Comparison of ENCODE assay signal across 10 cellular contexts in the genomic region with DNA sequence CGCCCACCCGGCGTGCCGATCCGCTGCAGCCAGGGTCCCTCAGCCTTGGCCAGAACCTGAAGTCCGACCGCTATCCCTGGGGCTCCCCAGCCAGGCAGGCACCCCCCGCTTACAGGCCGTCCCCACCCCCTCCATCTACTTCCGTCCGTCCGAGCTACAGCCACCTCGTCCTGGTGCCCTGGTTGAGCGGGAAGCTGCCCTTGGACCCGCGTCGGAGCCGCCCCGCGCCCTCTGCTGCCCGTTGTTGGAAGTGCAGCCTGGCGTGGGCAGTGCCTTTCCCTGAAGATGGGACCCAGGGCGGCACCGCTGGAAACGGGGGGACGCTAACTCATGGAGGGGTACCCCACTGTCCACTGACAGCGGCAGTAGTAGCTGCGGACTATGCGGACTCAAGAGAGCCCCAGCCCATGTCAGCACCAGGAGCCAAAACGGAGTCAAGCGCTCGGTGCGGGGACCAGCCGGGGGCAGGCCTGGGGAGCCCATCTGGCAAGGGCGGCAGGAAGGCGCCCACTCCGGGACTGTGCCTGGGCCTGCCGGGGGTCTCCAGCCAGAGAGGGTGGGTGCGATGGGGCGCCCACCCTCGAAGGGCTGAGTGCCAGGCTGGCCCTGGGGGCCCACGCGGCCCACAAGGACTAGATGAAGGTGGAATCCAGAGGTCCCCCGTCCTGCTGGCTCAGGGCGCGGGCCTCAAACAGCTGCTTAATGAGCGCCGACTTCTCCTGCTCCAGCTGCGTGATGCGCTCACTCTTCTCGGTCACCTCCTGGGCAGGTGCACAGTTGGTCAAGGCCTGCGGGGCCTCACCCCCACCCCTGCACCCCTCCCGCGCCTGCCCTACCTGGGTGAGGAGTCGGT. TPM values are rescaled to one million over a fixed set of nuclear protein-coding genes. Genes with fewer than 3 reads are reported as not detected.
DNase-seq lines count a peak whose midpoint lies in the region; ATAC-seq and TF ChIP-seq lines count a peak whose summit lies in the region.
"Had no signal": no experiment of that assay in that cellular context is flagged by ENCODE, and none has a peak within 500 bp of the region (broad histone marks: within the 10 kb centered on the region; RNA-seq: fewer than 3 reads in every experiment).

No MANE protein-coding gene starts in this region.

- H4K20me1 ChIP-seq in PC-3 (ENCODE audit: low read length) = peaks cover 9% of the 10 kb centered on the region; the same call in 1 of the 2 replicates

- H3K9me3 ChIP-seq in PC-3 (ENCODE audit: low read length) (no peaks in the 10 kb centered on the region), gastroesophageal sphincter (no peaks in the 10 kb centered on the region), ovary (no peaks in the 10 kb centered on the region)

- peaks cover 3% of the 10 kb centered on the region for H3K27me3 Mint-ChIP-seq in activated CD8-positive, alpha-beta memory T cell treated with anti-CD3 and anti-CD28 coated beads, Interleukin-2, amount 10 ng/mL, durations not matched to agents 7 days and 5 days
- no peaks in the 10 kb centered on the region for H3K27me3 Mint-ChIP-seq in activated T-helper 2 cell treated with anti-CD3 and anti-CD28 coated beads, Interferon-gamma antibody, Interleukin-2, Interleukin-4, amounts not matched to agents 10 μg/mL and 5 μg/mL and 100 μg/mL, durations not matched to agents 14 hours and 24 hours and 36 hours (ENCODE audit: low read depth)
- H3K27me3 Mint-ChIP-seq: central memory CD8-positive, alpha-beta T cell had no signal

- H3K27me3 ChIP-seq in PC-3 (ENCODE audit: low read length) (no peaks in the 10 kb centered on the region), gastroesophageal sphincter (peaks cover 38% of the 10 kb centered on the region), ovary (peaks cover 4% of the 10 kb centered on the region)

- no peak overlapping the region for H2AFZ ChIP-seq in PC-3 (ENCODE audit: low read length)

- H3K27ac ChIP-seq in PC-3 (ENCODE audit: low read length) (no peak overlapping the region), gastroesophageal sphincter (no peak overlapping the region), ovary (no peak overlapping the region)

- H3K9ac ChIP-seq in PC-3 (ENCODE audit: low read length) = no peak overlapping the region

- POLR2A ChIA-PET in PC-3 (lab: Charles Lee; ENCODE audit: unreplicated experiment) = interaction anchor here (0.6 to 0.7 kb wide), 2 partner anchors 157 to 166 kb away, joined by 3 to 8 read pairs; no protein-coding TSS in a partner anchor

- CTCF ChIA-PET in activated CD8-positive, alpha-beta memory T cell treated with anti-CD3 and anti-CD28 coated beads, Interleukin-2, amount 10 ng/mL, durations not matched to agents 7 days and 5 days (lab: Charles Lee) = interaction anchor here (0.7 to 10.2 kb wide), 26 partner anchors 8 to 334 kb away, joined by 3 to 183 read pairs (median 4); a partner anchor contains a TSS
- CTCF ChIA-PET in PC-3 (lab: Charles Lee) = interaction anchor here (1.2 kb wide), 1 partner anchor 18 kb away, joined by 16 read pairs; a partner anchor contains a TSS

- peak; percentile 70 for TF ChIP-seq CTCF in PC-3 (conservative IDR thresholded peaks at IDR 0.05; ENCODE audit: low read depth, low read length)
- peak in 3 of 4 experiments; percentile 95 to 98 (median 96) for TF ChIP-seq CTCF in gastroesophageal sphincter (IDR thresholded peaks at IDR 0.05)
- TF ChIP-seq CTCF in ovary (IDR thresholded peaks at IDR 0.05) = peak; percentile 77 to 95 (median 94)

- DNase-seq in activated CD8-positive, alpha-beta memory T cell treated with anti-CD3 and anti-CD28 coated beads for 24 hours = peak; percentile 90
- no peak for DNase-seq in activated CD8-positive, alpha-beta memory T cell treated with anti-CD3 and anti-CD28 coated beads, Interleukin-2, amount 10 ng/mL, durations not matched to agents 7 days and 5 days
- DNase-seq in PC-3 = peak; percentile 46
- peak; percentile 43 for DNase-seq in activated T-helper 2 cell treated with anti-CD3 and anti-CD28 coated beads, Interferon-gamma antibody, Interleukin-2, Interleukin-4, amounts not matched to agents 10 μg/mL and 5 μg/mL and 100 μg/mL, durations not matched to agents 14 hours and 24 hours and 36 hours (ENCODE audit: low spot score)
- DNase-seq in ovary = peak; percentile 54 to 83 (median 76)
- no peak for DNase-seq in DMS79 treated with DMSO at 0.1 percent for 48 hours (lab: John Stamatoyannopoulos, UW)

- no peak overlapping the region for H3K27ac Mint-ChIP-seq in activated CD8-positive, alpha-beta memory T cell treated with anti-CD3 and anti-CD28 coated beads, Interleukin-2, amount 10 ng/mL, durations not matched to agents 7 days and 5 days
- no peak overlapping the region for H3K27ac Mint-ChIP-seq in activated T-helper 2 cell treated with anti-CD3 and anti-CD28 coated beads, Interferon-gamma antibody, Interleukin-2, Interleukin-4, amounts not matched to agents 10 μg/mL and 5 μg/mL and 100 μg/mL, durations not matched to agents 14 hours and 24 hours and 36 hours

- ATAC-seq in activated CD8-positive, alpha-beta memory T cell treated with anti-CD3 and anti-CD28 coated beads, Interleukin-2, amount 10 ng/mL, durations not matched to agents 7 days and 5 days = no peak
- 0 out of 2 replicates have a peak, but pooled peaks have one; percentile 27 for ATAC-seq in PC-3
- ATAC-seq in gastroesophageal sphincter = peak; percentile 60
- no peak for ATAC-seq in GM18858 (IDR thresholded peaks at IDR 0.05; ENCODE audit: unreplicated experiment)

- H3K4me3 ChIP-seq in PC-3 (ENCODE audit: low read length) (no peak overlapping the region), gastroesophageal sphincter (no peak overlapping the region), ovary (no peak overlapping the region)

- no TSS peak for BruUV-seq in PC-3 (replicated peaks; lab: Mats Ljungman, UMichigan)

- H3K4me1 ChIP-seq in PC-3 (ENCODE audit: insufficient read depth, low read length) (peaks cover 14% of the 10 kb centered on the region), gastroesophageal sphincter (peaks cover 0 to 11% (median 5%) of the 10 kb centered on the region in 3 donors), ovary (ENCODE audit: insufficient read depth) (no peaks in the 10 kb centered on the region)

- no peaks in the 10 kb centered on the region for H3K36me3 ChIP-seq in PC-3 (ENCODE audit: low read depth, low read length)
- no peaks in the 10 kb centered on the region for H3K36me3 ChIP-seq in gastroesophageal sphincter
- no peaks in the 10 kb centered on the region for H3K36me3 ChIP-seq in ovary

- H3K9me2 ChIP-seq in PC-3 (replicated peaks; ENCODE audit: low read length) = no peaks in the 10 kb centered on the region

- peaks cover 15% of the 10 kb centered on the region for H3K4me1 Mint-ChIP-seq in activated CD8-positive, alpha-beta memory T cell treated with anti-CD3 and anti-CD28 coated beads, Interleukin-2, amount 10 ng/mL, durations not matched to agents 7 days and 5 days
- H3K4me1 Mint-ChIP-seq in activated T-helper 2 cell treated with anti-CD3 and anti-CD28 coated beads, Interferon-gamma antibody, Interleukin-2, Interleukin-4, amounts not matched to agents 10 μg/mL and 5 μg/mL and 100 μg/mL, durations not matched to agents 14 hours and 24 hours and 36 hours (ENCODE audit: low read depth) = peaks cover 10% of the 10 kb centered on the region

- H3K9me3 Mint-ChIP-seq in activated CD8-positive, alpha-beta memory T cell treated with anti-CD3 and anti-CD28 coated beads, Interleukin-2, amount 10 ng/mL, durations not matched to agents 7 days and 5 days (ENCODE audit: low read depth) = no peaks in the 10 kb centered on the region
- no peaks in the 10 kb centered on the region for H3K9me3 Mint-ChIP-seq in activated T-helper 2 cell treated with anti-CD3 and anti-CD28 coated beads, Interferon-gamma antibody, Interleukin-2, Interleukin-4, amounts not matched to agents 10 μg/mL and 5 μg/mL and 100 μg/mL, durations not matched to agents 14 hours and 24 hours and 36 hours
- H3K9me3 Mint-ChIP-seq: central memory CD8-positive, alpha-beta T cell had no signal

- H3F3A ChIP-seq in PC-3 (ENCODE audit: low read length, unreplicated experiment) = peaks cover 2% of the 10 kb centered on the region

- no peak overlapping the region for H3K4me3 Mint-ChIP-seq in activated CD8-positive, alpha-beta memory T cell treated with anti-CD3 and anti-CD28 coated beads, Interleukin-2, amount 10 ng/mL, durations not matched to agents 7 days and 5 days
- no peak overlapping the region for H3K4me3 Mint-ChIP-seq in activated T-helper 2 cell treated with anti-CD3 and anti-CD28 coated beads, Interferon-gamma antibody, Interleukin-2, Interleukin-4, amounts not matched to agents 10 μg/mL and 5 μg/mL and 100 μg/mL, durations not matched to agents 14 hours and 24 hours and 36 hours (ENCODE audit: low read depth)
- H3K4me3 Mint-ChIP-seq: central memory CD8-positive, alpha-beta T cell had no signal

- TF ChIP-seq EP300 in gastroesophageal sphincter (IDR thresholded peaks at IDR 0.05) (no peak), ovary (IDR thresholded peaks at IDR 0.05) (no peak)

- TF ChIP-seq POLR2A in gastroesophageal sphincter (IDR thresholded peaks at IDR 0.05) (no peak), ovary (IDR thresholded peaks at IDR 0.05) (no peak)

- 72% methylated on average over 7 of the region's 55 CpGs; no CpG with 5 or more reads in 1 of the 2 donors for WGBS in gastroesophageal sphincter (ENCODE audit: low coverage in 1 of 2), 2 donors
- 42 to 55% (median 43%) methylated on average over 37 to 55 of the region's 55 CpGs for WGBS in ovary, 3 donors

- H3K79me2 ChIP-seq in PC-3 (ENCODE audit: low read length) = peaks cover 25% of the 10 kb centered on the region

- intact Hi-C loops in PC-3 (cut with micrococcal nuclease) (no loop called here), ovary (cut with DNase I) (loop anchor here in 1 of 4 donors (2.0 kb wide), 1 partner anchor 15 kb away; no protein-coding TSS in a partner anchor)
- intact Hi-C loops in activated T-helper 2 cell treated with anti-CD3 and anti-CD28 coated beads, Interferon-gamma antibody, Interleukin-2, Interleukin-4, amounts not matched to agents 10 μg/mL and 5 μg/mL and 100 μg/mL, durations not matched to agents 14 hours and 24 hours and 36 hours (cut with micrococcal nuclease) = loop anchor here (1.0 kb wide), 1 partner anchor 18 kb away; a partner anchor contains a TSS

- H3K4me2 ChIP-seq in PC-3 (ENCODE audit: low read length) = no peak overlapping the region

- peaks cover 4% of the 10 kb centered on the region for H3K36me3 Mint-ChIP-seq in activated CD8-positive, alpha-beta memory T cell treated with anti-CD3 and anti-CD28 coated beads, Interleukin-2, amount 10 ng/mL, durations not matched to agents 7 days and 5 days
- H3K36me3 Mint-ChIP-seq in activated T-helper 2 cell treated with anti-CD3 and anti-CD28 coated beads, Interferon-gamma antibody, Interleukin-2, Interleukin-4, amounts not matched to agents 10 μg/mL and 5 μg/mL and 100 μg/mL, durations not matched to agents 14 hours and 24 hours and 36 hours (ENCODE audit: low read depth) = peaks cover 4% of the 10 kb centered on the region

RNA-seq across cellular contexts. Expression of a gene that starts 6.1 kb away (rescaled TPM):
- total RNA-seq in activated CD8-positive, alpha-beta memory T cell treated with anti-CD3 and anti-CD28 coated beads, Interleukin-2, amount 10 ng/mL, durations not matched to agents 7 days and 5 days = 10 to 100 TPM; 31.9 to 40.1 TPM
- total RNA-seq in PC-3 (2014; rRNA removed) = 98.4 and 134 TPM in 2 replicates
- 26.5 and 27.1 TPM in 2 replicates for total RNA-seq in activated T-helper 2 cell treated with anti-CD3 and anti-CD28 coated beads, Interferon-gamma antibody, Interleukin-2, Interleukin-4, amounts not matched to agents 10 μg/mL and 5 μg/mL and 100 μg/mL, durations not matched to agents 14 hours and 24 hours and 36 hours
- 1 to 10 TPM in 1 of 4 donors, under 1 TPM in 3; 0.13 to 1.3 (median 0.19) TPM for total RNA-seq in gastroesophageal sphincter
- under 1 TPM in 5 of 7 donors, not detected in 2; 0.24 to 0.62 (median 0.37) TPM for total RNA-seq in ovary
- under 1 TPM; 0.10 to 0.15 TPM for polyA plus RNA-seq in ovary

RNA-seq across cellular contexts. Expression of a gene that starts 10.4 kb away (rescaled TPM):
- total RNA-seq in activated CD8-positive, alpha-beta memory T cell treated with anti-CD3 and anti-CD28 coated beads, Interleukin-2, amount 10 ng/mL, durations not matched to agents 7 days and 5 days = not detected
- 0.92 and 1.3 TPM in 2 replicates for total RNA-seq in PC-3 (2014; rRNA removed)
- total RNA-seq in activated T-helper 2 cell treated with anti-CD3 and anti-CD28 coated beads, Interferon-gamma antibody, Interleukin-2, Interleukin-4, amounts not matched to agents 10 μg/mL and 5 μg/mL and 100 μg/mL, durations not matched to agents 14 hours and 24 hours and 36 hours = not detected in 2 replicates
- 1 to 10 TPM in 1 of 4 donors, under 1 TPM in 1, not detected in 2; 0.58 to 1.6 TPM for total RNA-seq in gastroesophageal sphincter
- total RNA-seq in ovary = 1 to 10 TPM in 4 of 7 donors, under 1 TPM in 3; 0.12 to 5.1 (median 1.0) TPM
- polyA plus RNA-seq in ovary = under 1 TPM; 0.32 to 0.82 TPM
- total RNA-seq: subcutaneous adipose tissue had no signal

RNA-seq across cellular contexts. Expression of a gene that starts 13.1 kb away (rescaled TPM):
- total RNA-seq in activated CD8-positive, alpha-beta memory T cell treated with anti-CD3 and anti-CD28 coated beads, Interleukin-2, amount 10 ng/mL, durations not matched to agents 7 days and 5 days = 10 to 100 TPM; 32.6 to 35.3 TPM
- 5.0 and 6.4 TPM in 2 replicates for total RNA-seq in PC-3 (2014; rRNA removed)
- total RNA-seq in activated T-helper 2 cell treated with anti-CD3 and anti-CD28 coated beads, Interferon-gamma antibody, Interleukin-2, Interleukin-4, amounts not matched to agents 10 μg/mL and 5 μg/mL and 100 μg/mL, durations not matched to agents 14 hours and 24 hours and 36 hours = 20.0 and 22.3 TPM in 2 replicates
- 1 to 10 TPM; 4.2 to 7.3 (median 6.0) TPM for total RNA-seq in gastroesophageal sphincter
- total RNA-seq in ovary = 1 to 10 TPM; 1.3 to 6.3 (median 4.1) TPM
- polyA plus RNA-seq in ovary = 1 to 10 TPM; 3.0 to 4.1 TPM

RNA-seq across cellular contexts. Expression of a gene that starts 18.3 kb away (rescaled TPM):
- total RNA-seq in activated CD8-positive, alpha-beta memory T cell treated with anti-CD3 and anti-CD28 coated beads, Interleukin-2, amount 10 ng/mL, durations not matched to agents 7 days and 5 days = 10 to 100 TPM; 30.4 to 55.6 TPM
- total RNA-seq in PC-3 (2014; rRNA removed) (25.4 and 33.3 TPM in 2 replicates), gastroesophageal sphincter (10 to 100 TPM; 50.4 to 69.9 (median 59.5) TPM), ovary (100 to 1,000 TPM in 2 of 7 donors, 10 to 100 TPM in 5; 22.3 to 112 (median 49.9) TPM)
- 32.7 and 36.0 TPM in 2 replicates for total RNA-seq in activated T-helper 2 cell treated with anti-CD3 and anti-CD28 coated beads, Interferon-gamma antibody, Interleukin-2, Interleukin-4, amounts not matched to agents 10 μg/mL and 5 μg/mL and 100 μg/mL, durations not matched to agents 14 hours and 24 hours and 36 hours
- 10 to 100 TPM in 1 of 2 donors, 1 to 10 TPM in 1; 2.1 to 67.9 TPM for polyA plus RNA-seq in ovary

RNA-seq across cellular contexts. Expression of a gene that starts 22.5 kb away (rescaled TPM):
- total RNA-seq in activated CD8-positive, alpha-beta memory T cell treated with anti-CD3 and anti-CD28 coated beads, Interleukin-2, amount 10 ng/mL, durations not matched to agents 7 days and 5 days = 10 to 100 TPM; 43.8 to 60.6 TPM
- total RNA-seq in PC-3 (2014; rRNA removed) = 65.5 and 71.6 TPM in 2 replicates
- total RNA-seq in activated T-helper 2 cell treated with anti-CD3 and anti-CD28 coated beads, Interferon-gamma antibody, Interleukin-2, Interleukin-4, amounts not matched to agents 10 μg/mL and 5 μg/mL and 100 μg/mL, durations not matched to agents 14 hours and 24 hours and 36 hours = 47.5 and 52.2 TPM in 2 replicates
- total RNA-seq in gastroesophageal sphincter = 10 to 100 TPM; 26.1 to 30.2 (median 29.3) TPM
- total RNA-seq in ovary = 10 to 100 TPM; 30.2 to 55.1 (median 38.6) TPM
- 100 to 1,000 TPM in 1 of 2 donors, 10 to 100 TPM in 1; 44.0 to 109 TPM for polyA plus RNA-seq in ovary

Comparison
In these comparisons a context has a peak if more than half of its experiments do, and no peak if none do; other contexts are left out.
1. DNase-seq: peak in activated CD8-positive, alpha-beta memory T cell treated with anti-CD3 and anti-CD28 coated beads for 24 hours (single experiment), PC-3 (single experiment), activated T-helper 2 cell treated with anti-CD3 and anti-CD28 coated beads, Interferon-gamma antibody, Interleukin-2, Interleukin-4, amounts not matched to agents 10 μg/mL and 5 μg/mL and 100 μg/mL, durations not matched to agents 14 hours and 24 hours and 36 hours (single experiment) and ovary (5 of 5); none in activated CD8-positive, alpha-beta memory T cell treated with anti-CD3 and anti-CD28 coated beads, Interleukin-2, amount 10 ng/mL, durations not matched to agents 7 days and 5 days (single experiment) and DMS79 treated with DMSO at 0.1 percent for 48 hours (single experiment).
2. ATAC-seq: peak in PC-3 (single experiment) and gastroesophageal sphincter (single experiment); none in activated CD8-positive, alpha-beta memory T cell treated with anti-CD3 and anti-CD28 coated beads, Interleukin-2, amount 10 ng/mL, durations not matched to agents 7 days and 5 days (single experiment) and GM18858 (single experiment).
3. RNA of a gene that starts 6.1 kb away (total RNA-seq): 98.4 to 134 TPM in PC-3, 31.9 to 40.1 TPM in activated CD8-positive, alpha-beta memory T cell treated with anti-CD3 and anti-CD28 coated beads, Interleukin-2, amount 10 ng/mL, durations not matched to agents 7 days and 5 days and 26.5 to 27.1 TPM in activated T-helper 2 cell treated with anti-CD3 and anti-CD28 coated beads, Interferon-gamma antibody, Interleukin-2, Interleukin-4, amounts not matched to agents 10 μg/mL and 5 μg/mL and 100 μg/mL, durations not matched to agents 14 hours and 24 hours and 36 hours; 0.24 to 0.62 TPM in ovary and 0.13 to 1.3 TPM in gastroesophageal sphincter; every median in the first group is over 10 times any median in the second.
4. Peak in every context shown above with its lines, with median percentiles within 50 percentile points of each other: CTCF ChIP-seq.